Comparison of ENCODE assay signal across 8 cellular contexts in the genomic region with DNA sequence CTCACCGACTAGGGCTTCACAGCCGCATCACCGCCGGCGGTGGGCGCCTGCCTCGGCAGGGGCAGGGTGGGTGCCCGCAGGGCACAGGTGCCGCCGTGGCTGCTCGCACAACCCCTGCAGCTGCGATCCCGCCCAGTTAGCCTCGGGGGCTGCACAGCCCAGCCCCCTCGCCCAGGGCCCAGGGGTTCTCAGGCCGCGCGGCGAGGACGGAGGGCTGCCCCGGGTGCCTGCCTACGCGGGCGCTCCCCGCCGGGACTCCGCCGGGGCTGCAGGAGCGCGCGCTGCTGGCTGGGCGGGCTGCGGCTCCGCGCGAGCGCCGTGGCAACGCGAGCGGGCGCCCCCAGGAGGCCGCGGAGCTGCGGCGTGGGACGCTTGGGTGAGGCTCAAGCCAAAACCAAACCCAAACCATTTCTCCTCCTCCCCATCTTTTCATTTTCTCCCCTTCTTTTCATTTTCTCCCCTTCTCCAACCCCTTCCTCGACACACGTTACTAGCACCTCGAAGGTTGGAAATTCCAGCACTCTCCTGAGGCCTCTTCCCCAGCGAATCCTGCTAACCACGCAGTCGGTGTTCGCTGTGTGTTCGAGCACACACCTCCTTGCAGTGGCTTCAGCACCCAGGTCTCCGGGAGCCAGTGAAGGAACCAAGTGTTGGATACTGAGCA. TPM values are rescaled to one million over a fixed set of nuclear protein-coding genes. Genes with fewer than 3 reads are reported as not detected.
DNase-seq lines count a peak whose midpoint lies in the region; ATAC-seq and TF ChIP-seq lines count a peak whose summit lies in the region.

A gene with protein sequence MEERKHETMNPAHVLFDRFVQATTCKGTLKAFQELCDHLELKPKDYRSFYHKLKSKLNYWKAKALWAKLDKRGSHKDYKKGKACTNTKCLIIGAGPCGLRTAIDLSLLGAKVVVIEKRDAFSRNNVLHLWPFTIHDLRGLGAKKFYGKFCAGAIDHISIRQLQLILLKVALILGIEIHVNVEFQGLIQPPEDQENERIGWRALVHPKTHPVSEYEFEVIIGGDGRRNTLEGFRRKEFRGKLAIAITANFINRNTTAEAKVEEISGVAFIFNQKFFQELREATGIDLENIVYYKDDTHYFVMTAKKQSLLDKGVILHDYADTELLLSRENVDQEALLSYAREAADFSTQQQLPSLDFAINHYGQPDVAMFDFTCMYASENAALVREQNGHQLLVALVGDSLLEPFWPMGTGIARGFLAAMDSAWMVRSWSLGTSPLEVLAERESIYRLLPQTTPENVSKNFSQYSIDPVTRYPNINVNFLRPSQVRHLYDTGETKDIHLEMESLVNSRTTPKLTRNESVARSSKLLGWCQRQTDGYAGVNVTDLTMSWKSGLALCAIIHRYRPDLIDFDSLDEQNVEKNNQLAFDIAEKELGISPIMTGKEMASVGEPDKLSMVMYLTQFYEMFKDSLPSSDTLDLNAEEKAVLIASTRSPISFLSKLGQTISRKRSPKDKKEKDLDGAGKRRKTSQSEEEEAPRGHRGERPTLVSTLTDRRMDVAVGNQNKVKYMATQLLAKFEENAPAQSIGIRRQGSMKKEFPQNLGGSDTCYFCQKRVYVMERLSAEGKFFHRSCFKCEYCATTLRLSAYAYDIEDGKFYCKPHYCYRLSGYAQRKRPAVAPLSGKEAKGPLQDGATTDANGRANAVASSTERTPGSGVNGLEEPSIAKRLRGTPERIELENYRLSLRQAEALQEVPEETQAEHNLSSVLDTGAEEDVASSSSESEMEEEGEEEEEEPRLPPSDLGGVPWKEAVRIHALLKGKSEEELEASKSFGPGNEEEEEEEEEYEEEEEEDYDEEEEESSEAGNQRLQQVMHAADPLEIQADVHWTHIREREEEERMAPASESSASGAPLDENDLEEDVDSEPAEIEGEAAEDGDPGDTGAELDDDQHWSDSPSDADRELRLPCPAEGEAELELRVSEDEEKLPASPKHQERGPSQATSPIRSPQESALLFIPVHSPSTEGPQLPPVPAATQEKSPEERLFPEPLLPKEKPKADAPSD (N-terminal part only) (minus strand): TSS at position 286 of the 664 bp plus-strand sequence. CDS start 117,749 bp downstream, outside the sequence.

- POLR2A ChIA-PET in HEK293T (lab: Yijun Ruan, JAX) = interaction anchor here (1.1 kb wide), 1 partner anchor 21 kb away, joined by 3 read pairs; no protein-coding TSS in a partner anchor

- H3K36me3 Mint-ChIP-seq in mesothelial cell of epicardium = no peaks in the 10 kb centered on the region

- no peaks in the 10 kb centered on the region for H3K9me3 Mint-ChIP-seq in mesothelial cell of epicardium

- CTCF ChIA-PET in HEK293T (lab: Yijun Ruan, JAX) = interaction anchor here (0.7 to 2.0 kb wide), 4 partner anchors 12 to 52 kb away, joined by 3 to 8 read pairs (median 5); no protein-coding TSS in a partner anchor

- peak within 1 kb of the TSS; percentile 81 for H3K27ac Mint-ChIP-seq in mesothelial cell of epicardium

- TF ChIP-seq CTCF in mesothelial cell of epicardium (IDR thresholded peaks at IDR 0.05; ENCODE audit: unreplicated experiment) = no peak

- H3K4me1 Mint-ChIP-seq in mesothelial cell of epicardium = peaks cover 18% of the 10 kb centered on the region

- peaks cover 21% of the 10 kb centered on the region for H3K27me3 Mint-ChIP-seq in mesothelial cell of epicardium (ENCODE audit: low read depth)

- no peak for ATAC-seq in GM19467 (IDR thresholded peaks at IDR 0.05; ENCODE audit: unreplicated experiment)

- H3K4me3 Mint-ChIP-seq in mesothelial cell of epicardium = peak within 1 kb of the TSS; percentile 83

- DNase-seq in CD1c-positive myeloid dendritic cell (ENCODE audit: extremely low spot score) (peak; percentile 58), HEK293T (ENCODE audit: extremely low spot score) (peak; percentile 88), NOMO-1 (lab: John Stamatoyannopoulos, UW; ENCODE audit: unreplicated experiment in 2 of 2) (peak; percentile 36 to 63), activated T-cell treated with anti-CD3 and anti-CD28 coated beads for 48 hours (ENCODE audit: low read depth) (peak; percentile 70), epidermal melanocyte (ENCODE audit: insufficient read length, low spot score) (peak; percentile 80), mesothelial cell of epicardium (ENCODE audit: low spot score in 2 of 2, unreplicated experiment in 2 of 2) (peak; percentile 48 to 78)
- peak; percentile 45 to 49 for DNase-seq in stimulated activated CD8-positive, alpha-beta memory T cell treated with anti-CD3 and anti-CD28 coated beads, Interleukin-15, amount 100 ng/mL, for 48 hours (ENCODE audit: low read depth in 2 of 2)

TF ChIP-seq in HEK293T, 16 proteins besides CTCF, POLR2A, EP300 and RAD21:
- TF ChIP-seq TARDBP (IDR thresholded peaks at IDR 0.05) (no peak), L3MBTL2 (conservative IDR thresholded peaks at IDR 0.05) (peak; percentile 62), FOXM1 (IDR thresholded peaks at IDR 0.05; ENCODE audit: borderline replicate concordance) (peak; percentile 48; the same call in 1 of the 2 replicates)

RNA-seq across cellular contexts. Expression of the gene that starts here (rescaled TPM):
- 94.2 to 103 TPM (median 95.0 TPM) in 3 replicates for total RNA-seq in mesothelial cell of epicardium
